ENCODE assay signal across 26 cellular contexts in the genomic region with DNA sequence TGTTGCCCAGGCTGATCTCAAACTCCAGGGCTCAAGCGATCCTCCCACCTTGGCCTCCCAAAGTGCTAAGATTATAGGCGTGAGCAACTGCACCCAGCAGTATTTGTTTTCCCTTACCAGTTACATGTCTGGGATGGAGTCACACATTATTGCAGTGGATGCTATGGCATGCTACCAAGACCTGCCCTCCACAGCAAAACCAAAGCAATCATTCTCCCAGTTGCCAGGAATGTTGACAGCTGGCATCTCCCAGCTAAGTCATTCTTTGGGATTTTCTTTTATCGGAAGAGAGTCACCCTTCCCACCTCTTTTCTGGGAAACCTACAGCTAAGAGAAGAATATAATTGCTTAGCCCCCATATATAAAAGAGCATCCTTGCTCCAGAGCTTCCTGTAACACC. TPM values are rescaled to one million over a fixed set of nuclear protein-coding genes. Genes with fewer than 3 reads are reported as not detected.
"Had no signal": no experiment of that assay in that cellular context is flagged by ENCODE, and none has a peak within 500 bp of the region (broad histone marks: within the 10 kb centered on the region; RNA-seq: fewer than 3 reads in every experiment).

No MANE protein-coding gene starts in this region.

- H3K9me3 ChIP-seq: esophagus squamous epithelium, heart right ventricle, left lung, neutrophil, right atrium auricular region, testis had no signal

- H2AFZ ChIP-seq: parathyroid adenoma had no signal

- ATAC-seq: effector memory CD8-positive, alpha-beta T cell; heart right ventricle; left cardiac atrium; left lung; natural killer cell treated with Interleukin-12 subunit alpha and Interleukin-12 subunit beta and Interleukin-15 and Interleukin-18, amount 100 ng/mL, for 72 hours; sciatic nerve; stimulated activated memory B cell treated with anti-CD40 and anti-IgM and Interleukin-4, amounts not matched to agents 10 μg/mL and 1 μg/mL and 100 μg/mL, for 72 hours; stimulated activated naive CD8-positive, alpha-beta T cell treated with anti-CD3 and anti-CD28 coated beads, Interleukin-15, Interleukin-2, amounts not matched to agents 100 U/mL and 50 U/mL, for 24 hours had no signal

- H3K4me3 ChIP-seq: esophagus squamous epithelium, heart right ventricle, left lung, right atrium auricular region, testis, tibial artery had no signal

- H3K27me3 ChIP-seq: esophagus squamous epithelium, heart right ventricle, left lung, neutrophil, right atrium auricular region, testis, tibial artery had no signal

- H3K79me2 ChIP-seq: parathyroid adenoma had no signal

- H3K36me3 ChIP-seq: esophagus squamous epithelium, heart right ventricle, left lung, neutrophil, right atrium auricular region, tibial artery had no signal

- H3K9ac ChIP-seq: parathyroid adenoma had no signal

- DNase-seq: cortex of kidney; effector memory CD8-positive, alpha-beta T cell; erythroblast; esophagus squamous epithelium; foreskin melanocyte; glutamatergic neuron; heart right ventricle; hippocampal formation; left cardiac atrium; left lung; mesendoderm; naive B cell; stimulated activated CD4-positive, alpha-beta T cell treated with anti-CD3 and anti-CD28 coated beads, Interleukin-2, amount 100 ng/mL, for 24 hours; stimulated activated CD4-positive, alpha-beta T cell treated with anti-CD3 and anti-CD28 coated beads, Interleukin-4, amount 100 ng/mL, for 4 hours; stimulated activated naive CD8-positive, alpha-beta T cell treated with anti-CD3 and anti-CD28 coated beads, Interleukin-15, Interleukin-2, amounts not matched to agents 100 U/mL and 50 U/mL, for 24 hours; substantia nigra; testis; tibial artery had no signal

- H3K27ac ChIP-seq: esophagus squamous epithelium, heart right ventricle, left lung, neutrophil, parathyroid adenoma, right atrium auricular region, testis, tibial artery had no signal

- H3K4me1 ChIP-seq: esophagus squamous epithelium, heart right ventricle, left lung, parathyroid adenoma, right atrium auricular region, testis, tibial artery had no signal

RNA-seq across cellular contexts. Expression of a gene that starts 49.4 kb away (rescaled TPM):
- total RNA-seq: esophagus squamous epithelium; heart right ventricle; left cardiac atrium; left lung; lower leg skin; natural killer cell treated with Interleukin-12 subunit alpha and Interleukin-12 subunit beta and Interleukin-15 and Interleukin-18, amount 100 ng/mL, for 72 hours; right atrium auricular region; skeletal muscle tissue had no signal
- polyA plus RNA-seq: heart right ventricle had no signal
